ENCODE assay signal across 8 cellular contexts in the genomic region with DNA sequence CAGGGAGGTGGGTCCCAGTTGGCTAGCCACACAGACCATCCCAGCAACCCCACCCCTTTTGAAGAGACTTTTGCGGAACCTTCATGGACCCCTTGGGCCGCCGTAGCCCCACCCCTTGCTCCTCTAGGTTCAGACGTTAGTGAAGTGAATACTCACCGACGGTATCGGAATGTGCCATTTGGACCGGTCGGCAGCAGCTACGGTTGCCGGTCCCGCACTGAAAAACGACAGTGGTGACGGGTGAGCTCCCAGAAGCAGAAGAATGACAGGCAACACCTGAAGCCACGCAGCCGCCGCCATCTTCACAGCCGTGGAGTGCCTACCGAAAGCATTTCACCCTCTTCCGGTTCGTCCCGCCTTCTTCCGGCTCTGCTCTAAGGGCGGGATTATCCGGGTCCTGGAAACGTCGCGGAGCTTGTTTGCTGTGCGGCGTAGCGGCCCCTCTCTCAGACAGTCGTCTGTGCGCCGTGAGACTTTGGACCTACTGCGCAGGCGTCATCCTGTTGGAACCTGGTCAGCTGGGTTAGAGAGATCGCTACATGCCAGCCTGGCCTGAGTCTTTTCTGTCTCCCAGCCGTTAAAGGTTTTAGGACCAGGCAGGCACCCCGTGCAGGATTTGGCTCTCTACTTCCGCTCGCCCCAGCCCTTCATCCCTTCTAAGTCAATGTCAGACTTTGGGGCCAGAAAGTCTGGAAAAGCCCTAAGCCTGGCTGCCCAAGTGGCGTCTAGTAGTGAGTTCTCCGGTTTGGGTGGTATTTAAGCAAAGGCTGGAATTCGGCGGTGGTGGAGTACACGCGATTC. TPM values are rescaled to one million over a fixed set of nuclear protein-coding genes. Genes with fewer than 3 reads are reported as not detected.
DNase-seq lines count a peak whose midpoint lies in the region; ATAC-seq and TF ChIP-seq lines count a peak whose summit lies in the region.

A gene with protein sequence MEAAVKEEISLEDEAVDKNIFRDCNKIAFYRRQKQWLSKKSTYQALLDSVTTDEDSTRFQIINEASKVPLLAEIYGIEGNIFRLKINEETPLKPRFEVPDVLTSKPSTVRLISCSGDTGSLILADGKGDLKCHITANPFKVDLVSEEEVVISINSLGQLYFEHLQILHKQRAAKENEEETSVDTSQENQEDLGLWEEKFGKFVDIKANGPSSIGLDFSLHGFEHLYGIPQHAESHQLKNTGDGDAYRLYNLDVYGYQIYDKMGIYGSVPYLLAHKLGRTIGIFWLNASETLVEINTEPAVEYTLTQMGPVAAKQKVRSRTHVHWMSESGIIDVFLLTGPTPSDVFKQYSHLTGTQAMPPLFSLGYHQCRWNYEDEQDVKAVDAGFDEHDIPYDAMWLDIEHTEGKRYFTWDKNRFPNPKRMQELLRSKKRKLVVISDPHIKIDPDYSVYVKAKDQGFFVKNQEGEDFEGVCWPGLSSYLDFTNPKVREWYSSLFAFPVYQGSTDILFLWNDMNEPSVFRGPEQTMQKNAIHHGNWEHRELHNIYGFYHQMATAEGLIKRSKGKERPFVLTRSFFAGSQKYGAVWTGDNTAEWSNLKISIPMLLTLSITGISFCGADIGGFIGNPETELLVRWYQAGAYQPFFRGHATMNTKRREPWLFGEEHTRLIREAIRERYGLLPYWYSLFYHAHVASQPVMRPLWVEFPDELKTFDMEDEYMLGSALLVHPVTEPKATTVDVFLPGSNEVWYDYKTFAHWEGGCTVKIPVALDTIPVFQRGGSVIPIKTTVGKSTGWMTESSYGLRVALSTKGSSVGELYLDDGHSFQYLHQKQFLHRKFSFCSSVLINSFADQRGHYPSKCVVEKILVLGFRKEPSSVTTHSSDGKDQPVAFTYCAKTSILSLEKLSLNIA (N-terminal part only) (plus strand): TSS at position 103 of the 801 bp plus-strand sequence. CDS start 1,281 bp downstream, outside the sequence.
A gene with protein sequence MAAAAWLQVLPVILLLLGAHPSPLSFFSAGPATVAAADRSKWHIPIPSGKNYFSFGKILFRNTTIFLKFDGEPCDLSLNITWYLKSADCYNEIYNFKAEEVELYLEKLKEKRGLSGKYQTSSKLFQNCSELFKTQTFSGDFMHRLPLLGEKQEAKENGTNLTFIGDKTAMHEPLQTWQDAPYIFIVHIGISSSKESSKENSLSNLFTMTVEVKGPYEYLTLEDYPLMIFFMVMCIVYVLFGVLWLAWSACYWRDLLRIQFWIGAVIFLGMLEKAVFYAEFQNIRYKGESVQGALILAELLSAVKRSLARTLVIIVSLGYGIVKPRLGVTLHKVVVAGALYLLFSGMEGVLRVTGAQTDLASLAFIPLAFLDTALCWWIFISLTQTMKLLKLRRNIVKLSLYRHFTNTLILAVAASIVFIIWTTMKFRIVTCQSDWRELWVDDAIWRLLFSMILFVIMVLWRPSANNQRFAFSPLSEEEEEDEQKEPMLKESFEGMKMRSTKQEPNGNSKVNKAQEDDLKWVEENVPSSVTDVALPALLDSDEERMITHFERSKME (minus strand): TSS at position 335 of the 801 bp plus-strand sequence. CDS start 35 bp downstream, at position 300.

- H3K4me1 ChIP-seq in ascending aorta (peaks cover 9 to 40% of the 10 kb centered on the region in 2 donors), right cardiac atrium (ENCODE audit: control insufficient read depth, insufficient read depth, low read length) (no peaks in the 10 kb centered on the region), uterus (peaks cover 0 to 12% of the 10 kb centered on the region in 2 donors)

- no peaks in the 10 kb centered on the region for H3K27me3 Mint-ChIP-seq in T-helper 2 cell treated with Interferon-gamma antibody and Interleukin-4, amounts not matched to agents 5 μg/mL and 100 μg/mL, for 36 hours (ENCODE audit: low read depth)

- H3K27me3 ChIP-seq in ascending aorta (no peaks in the 10 kb centered on the region), right cardiac atrium (ENCODE audit: control insufficient read depth, insufficient read depth) (no peaks in the 10 kb centered on the region), uterus (no peaks in the 10 kb centered on the region)

- TF ChIP-seq CTCF in ascending aorta (IDR thresholded peaks at IDR 0.05): no peak
- peak in 1 of 4 experiments; percentile 4 for TF ChIP-seq CTCF in uterus (IDR thresholded peaks at IDR 0.05)

- H3K27ac Mint-ChIP-seq in T-helper 2 cell treated with Interferon-gamma antibody and Interleukin-4, amounts not matched to agents 5 μg/mL and 100 μg/mL, for 36 hours: peak within 1 kb of the TSS; percentile 98

- DNase-seq in NCI-H1930 (lab: John Stamatoyannopoulos, UW) (peak; percentile 91), ascending aorta (ENCODE audit: low spot score in 2 of 2) (peak; percentile 93 to 99), right cardiac atrium (peak; percentile 98), pulmonary artery endothelial cell (ENCODE audit: low read depth, low spot score) (peak; percentile 95), uterus (peak; percentile 96 to 97)
- peak; percentile 98 for DNase-seq in T-helper 2 cell treated with Interferon-gamma antibody and Interleukin-4, amounts not matched to agents 5 μg/mL and 100 μg/mL, for 36 hours (ENCODE audit: low spot score)

- H3K9me3 ChIP-seq in ascending aorta (no peaks in the 10 kb centered on the region), right cardiac atrium (ENCODE audit: control insufficient read depth, low read length) (no peaks in the 10 kb centered on the region), uterus (no peaks in the 10 kb centered on the region)

- H3K4me3 Mint-ChIP-seq in T-helper 2 cell treated with Interferon-gamma antibody and Interleukin-4, amounts not matched to agents 5 μg/mL and 100 μg/mL, for 36 hours: peak within 1 kb of the TSS; percentile 97

- H3K36me3 Mint-ChIP-seq in T-helper 2 cell treated with Interferon-gamma antibody and Interleukin-4, amounts not matched to agents 5 μg/mL and 100 μg/mL, for 36 hours (ENCODE audit: low read depth): peaks cover 20% of the 10 kb centered on the region

- peaks cover 31% of the 10 kb centered on the region for H3K4me1 Mint-ChIP-seq in T-helper 2 cell treated with Interferon-gamma antibody and Interleukin-4, amounts not matched to agents 5 μg/mL and 100 μg/mL, for 36 hours (ENCODE audit: low read depth)

- H3K27ac ChIP-seq in ascending aorta: peak within 1 kb of the TSS; percentile 99 to 100
- H3K27ac ChIP-seq in right cardiac atrium (ENCODE audit: low read length): peak within 1 kb of the TSS; percentile 100
- peak within 1 kb of the TSS; percentile 99 to 100 for H3K27ac ChIP-seq in uterus

- peaks cover under 1 to 4% of the 10 kb centered on the region in 2 donors for H3K36me3 ChIP-seq in ascending aorta
- H3K36me3 ChIP-seq in uterus: no peaks in the 10 kb centered on the region

- H3K9me3 Mint-ChIP-seq in T-helper 2 cell treated with Interferon-gamma antibody and Interleukin-4, amounts not matched to agents 5 μg/mL and 100 μg/mL, for 36 hours: no peaks in the 10 kb centered on the region

- intact Hi-C loops in ascending aorta (cut with DNase I): loop anchor here (2.0 to 10.0 kb wide), 5 partner anchors 64 to 446 kb away; a partner anchor contains a TSS
- intact Hi-C loops in right cardiac atrium (cut with DNase I): no loop called here
- intact Hi-C loops in uterus (cut with DNase I; ENCODE audit: low total_unique reads): no loop called here

- H3K4me3 ChIP-seq in ascending aorta (peak within 1 kb of the TSS; percentile 74 to 89), right cardiac atrium (ENCODE audit: low read length) (peak within 1 kb of the TSS; percentile 77), uterus (peak within 1 kb of the TSS; percentile 93 to 95)

- peak; percentile 84 to 88 for TF ChIP-seq POLR2A in uterus (IDR thresholded peaks at IDR 0.05)

- WGBS in right cardiac atrium: under 1% methylated on average over 47 of the region's 47 CpGs

- peak; percentile 89 for ATAC-seq in GM18502 (IDR thresholded peaks at IDR 0.05; ENCODE audit: poor library complexity, unreplicated experiment)
- ATAC-seq in HG02970 (IDR thresholded peaks at IDR 0.05; ENCODE audit: low FRiP score, unreplicated experiment): peak; percentile 87
- peak; percentile 99 for ATAC-seq in right cardiac atrium

RNA-seq across cellular contexts. Expression of the first gene that starts in this region (rescaled TPM):
- 22.9 TPM for total RNA-seq in ascending aorta
- 10 to 100 TPM; 19.1 to 24.3 (median 21.3) TPM for total RNA-seq in right cardiac atrium
- 7.4 TPM for polyA plus RNA-seq in right cardiac atrium
- total RNA-seq in pulmonary artery endothelial cell: 10.7 and 14.8 TPM in 2 replicates
- total RNA-seq in uterus: 10 to 100 TPM; 11.8 to 48.9 (median 41.3) TPM

RNA-seq across cellular contexts. Expression of the second gene that starts in this region (rescaled TPM):
- total RNA-seq in ascending aorta: 25.4 TPM
- total RNA-seq in right cardiac atrium: 10 to 100 TPM; 20.5 to 33.6 (median 23.2) TPM
- polyA plus RNA-seq in right cardiac atrium: 13.6 TPM
- total RNA-seq in pulmonary artery endothelial cell: 42.1 and 47.1 TPM in 2 replicates
- 10 to 100 TPM; 25.4 to 96.5 (median 66.6) TPM for total RNA-seq in uterus

Comparison
In these comparisons a context has a peak if more than half of its experiments do, and no peak if none do; other contexts are left out.
1. Peak in every context shown above with its lines: DNase-seq, ATAC-seq, H3K4me3 ChIP-seq and H3K27ac ChIP-seq.